ENCODE assay signal across 12 cellular contexts in genomic region chr1:177185209-177185608, GRCh38. TPM values are rescaled to one million over a fixed set of nuclear protein-coding genes. Genes with fewer than 3 reads are reported as not detected.
A peak's percentile ranks its signal among the peaks of the same experiment; 100 is the strongest.
DNase-seq lines count a peak whose midpoint lies in the region; ATAC-seq and TF ChIP-seq lines count a peak whose summit lies in the region.
"Had no signal": no experiment of that assay in that cellular context is flagged by ENCODE, and none has a peak within 500 bp of the region (broad histone marks: within the 10 kb centered on the region; RNA-seq: fewer than 3 reads in every experiment).

No MANE protein-coding gene starts in this region.

- H3K79me1 ChIP-seq in H9 (ENCODE audit: insufficient read depth, low read depth, low read length, poor library complexity, severe bottlenecking) = no peaks in the 10 kb centered on the region

- no peak overlapping the region for H2AK5ac ChIP-seq in H9 (ENCODE audit: insufficient read length, low read length)

- H3K4ac ChIP-seq in H9 (ENCODE audit: low read depth, low read length) = no peak overlapping the region

- no peak overlapping the region for H2BK20ac ChIP-seq in H9 (ENCODE audit: low read depth, low read length, poor library complexity, severe bottlenecking)

- H2AFZ ChIP-seq in H9 (ENCODE audit: low read length) = no peak overlapping the region
- H2AFZ ChIP-seq: parathyroid adenoma had no signal

- H3K14ac ChIP-seq in H9 (ENCODE audit: insufficient read depth, low read length) = no peak overlapping the region

- H3K27me3 Mint-ChIP-seq in H9 (ENCODE audit: low read depth) = peaks cover 54% of the 10 kb centered on the region
- H3K27me3 Mint-ChIP-seq in stimulated activated memory B cell treated with anti-CD40 and anti-IgM and Interleukin-4, amounts not matched to agents 10 μg/mL and 1 μg/mL and 100 μg/mL, for 72 hours = peaks cover 19% of the 10 kb centered on the region
- H3K27me3 Mint-ChIP-seq: central memory CD8-positive, alpha-beta T cell had no signal

- H2BK5ac ChIP-seq in H9 (ENCODE audit: insufficient read length, low read length) = no peak overlapping the region

- no peak overlapping the region for H3K4me3 Mint-ChIP-seq in H9
- H3K4me3 Mint-ChIP-seq in stimulated activated memory B cell treated with anti-CD40 and anti-IgM and Interleukin-4, amounts not matched to agents 10 μg/mL and 1 μg/mL and 100 μg/mL, for 72 hours = no peak overlapping the region
- H3K4me3 Mint-ChIP-seq: central memory CD8-positive, alpha-beta T cell had no signal

- no peak overlapping the region for H2BK15ac ChIP-seq in H9 (ENCODE audit: low read depth, low read length)

- H2BK12ac ChIP-seq in H9 (ENCODE audit: insufficient read length, low read depth, low read length) = no peak overlapping the region

- no peak overlapping the region for H3K23ac ChIP-seq in H9 (ENCODE audit: insufficient read length, low read depth, low read length)

- H4K91ac ChIP-seq in H9 (ENCODE audit: insufficient read length, low read depth, low read length) = no peak overlapping the region

- H3K4me2 ChIP-seq in H9 (ENCODE audit: insufficient read depth, insufficient read length, low read length) = no peak overlapping the region

- peaks cover 0 to 2% of the 10 kb centered on the region in 2 experiments; a peak in 1 of 5 replicates for H3K9me3 Mint-ChIP-seq in H9
- H3K9me3 Mint-ChIP-seq in stimulated activated memory B cell treated with anti-CD40 and anti-IgM and Interleukin-4, amounts not matched to agents 10 μg/mL and 1 μg/mL and 100 μg/mL, for 72 hours = no peaks in the 10 kb centered on the region

- H2BK120ac ChIP-seq in H9 (ENCODE audit: low read depth, low read length, poor library complexity, severe bottlenecking) = no peak overlapping the region

- H3K56ac ChIP-seq in H9 (ENCODE audit: insufficient read length, low read depth, low read length) = no peak overlapping the region

- intact Hi-C loops in right lobe of liver (cut with DNase I) = no loop called here

- H3K79me2 ChIP-seq in H9 (ENCODE audit: insufficient read depth, low read length) = no peaks in the 10 kb centered on the region
- H3K79me2 ChIP-seq: parathyroid adenoma had no signal

- no peak overlapping the region for H3K18ac ChIP-seq in H9 (ENCODE audit: insufficient read length, low read depth, low read length)

- no peak for TF ChIP-seq POLR2A in right lobe of liver (IDR thresholded peaks at IDR 0.05)

- H3K4me3 ChIP-seq in BE2C (ENCODE audit: low read depth, low read length) (no peak overlapping the region), astrocyte of the cerebellum (ENCODE audit: low read depth, low read length) (no peak overlapping the region), right lobe of liver (no peak overlapping the region)
- H3K4me3 ChIP-seq: MG63 had no signal

- TF ChIP-seq CTCF in BE2C (IDR thresholded peaks at IDR 0.05; ENCODE audit: low read depth, low read length) = peak; percentile 37; the same call in 1 of the 2 replicates
- TF ChIP-seq CTCF in H9 (conservative IDR thresholded peaks at IDR 0.05) = peak; percentile 76
- peak; percentile 59 for TF ChIP-seq CTCF in astrocyte of the cerebellum (IDR thresholded peaks at IDR 0.05; ENCODE audit: low read depth, low read length, missing control alignments)
- peak in 3 of 4 donors; percentile 14 to 41 (median 33) for TF ChIP-seq CTCF in right lobe of liver (IDR thresholded peaks at IDR 0.05)

- in situ Hi-C loops in astrocyte of the cerebellum (cut with HindIII; ENCODE audit: low sequenced_read_pairs) = no loop called here

- H3K27ac Mint-ChIP-seq in H9 = no peak overlapping the region
- no peak overlapping the region for H3K27ac Mint-ChIP-seq in stimulated activated memory B cell treated with anti-CD40 and anti-IgM and Interleukin-4, amounts not matched to agents 10 μg/mL and 1 μg/mL and 100 μg/mL, for 72 hours

- H3K36me3 ChIP-seq in BE2C (no peaks in the 10 kb centered on the region), right lobe of liver (no peaks in the 10 kb centered on the region)
- H3K36me3 ChIP-seq: MG63 had no signal

- no peaks in the 10 kb centered on the region for H3K36me3 Mint-ChIP-seq in H9 (ENCODE audit: insufficient read depth in 1 of 3, low read depth in 3 of 3)
- no peaks in the 10 kb centered on the region for H3K36me3 Mint-ChIP-seq in stimulated activated memory B cell treated with anti-CD40 and anti-IgM and Interleukin-4, amounts not matched to agents 10 μg/mL and 1 μg/mL and 100 μg/mL, for 72 hours

- DNase-seq in BE2C = peak; percentile 15
- DNase-seq in H9 = no peak
- DNase-seq in astrocyte of the cerebellum (ENCODE audit: low read depth) = no peak
- DNase-seq in right lobe of liver = no peak
- DNase-seq in NCI-H146 treated with DMSO at 0.1 percent for 48 hours (lab: John Stamatoyannopoulos, UW; ENCODE audit: unreplicated experiment) = no peak
- no peak for DNase-seq in superior temporal gyrus (ENCODE audit: extremely low spot score)
- no peak for DNase-seq in effector CD8-positive, alpha-beta T cell (lab: John Stamatoyannopoulos, UW)
- DNase-seq: MG63, Right ventricle myocardium superior had no signal

- H4K8ac ChIP-seq in H9 (replicated peaks; ENCODE audit: insufficient read length, low read depth, low read length) = no peak overlapping the region

- H3K23me2 ChIP-seq in H9 (ENCODE audit: insufficient read length, low read depth, low read length, poor library complexity, severe bottlenecking) = peaks cover 6% of the 10 kb centered on the region

- H3K9me3 ChIP-seq in BE2C (no peaks in the 10 kb centered on the region), H9 (ENCODE audit: control insufficient read depth, low read depth, low read length) (no peaks in the 10 kb centered on the region), right lobe of liver (no peaks in the 10 kb centered on the region)
- H3K9me3 ChIP-seq: MG63 had no signal

- no peak overlapping the region for H3K9ac ChIP-seq in H9 (ENCODE audit: extremely low read depth, insufficient read length, low read length)
- H3K9ac ChIP-seq: parathyroid adenoma had no signal

- WGBS in H9 (ENCODE audit: extremely low coverage, insufficient read length, low lambda C conversion rate) = no CpG with 5 or more reads among the region's 5 CpGs
- WGBS in right lobe of liver (ENCODE audit: insufficient coverage, low coverage, low lambda C conversion rate, missing lambda C conversion rate) = 64% methylated on average over 5 of the region's 5 CpGs

- no peak overlapping the region for H3T11ph ChIP-seq in H9 (ENCODE audit: low read length)

- no peaks in the 10 kb centered on the region for H3K4me1 ChIP-seq in BE2C
- no peaks in the 10 kb centered on the region for H3K4me1 ChIP-seq in H9 (ENCODE audit: insufficient read depth, low read length)
- peaks cover 0 to 6% (median 0%) of the 10 kb centered on the region in 4 donors for H3K4me1 ChIP-seq in right lobe of liver
- H3K4me1 ChIP-seq: parathyroid adenoma had no signal

- H3K27me3 ChIP-seq in BE2C = no peaks in the 10 kb centered on the region
- peaks cover under 1% of the 10 kb centered on the region; the same call in 1 of the 2 replicates for H3K27me3 ChIP-seq in H9 (ENCODE audit: insufficient read depth, low read length)
- peaks cover 0 to 3% of the 10 kb centered on the region in 2 donors for H3K27me3 ChIP-seq in right lobe of liver

- H3K27ac ChIP-seq in H9 (ENCODE audit: insufficient read length, low read depth, low read length) = no peak overlapping the region
- H3K27ac ChIP-seq in right lobe of liver = no peak overlapping the region
- H3K27ac ChIP-seq: parathyroid adenoma had no signal

- peaks cover 10 to 11% of the 10 kb centered on the region in 2 experiments for H3K4me1 Mint-ChIP-seq in H9
- H3K4me1 Mint-ChIP-seq in stimulated activated memory B cell treated with anti-CD40 and anti-IgM and Interleukin-4, amounts not matched to agents 10 μg/mL and 1 μg/mL and 100 μg/mL, for 72 hours = peaks cover 13% of the 10 kb centered on the region

- ATAC-seq in right lobe of liver = no peak
- no peak for ATAC-seq in stimulated activated memory B cell treated with anti-CD40 and anti-IgM and Interleukin-4, amounts not matched to agents 10 μg/mL and 1 μg/mL and 100 μg/mL, for 72 hours

- H4K5ac ChIP-seq in H9 (ENCODE audit: insufficient read length, low read depth, low read length) = no peak overlapping the region

- H4K20me1 ChIP-seq in H9 (ENCODE audit: control insufficient read depth, insufficient read depth, insufficient read length) = no peaks in the 10 kb centered on the region

RNA-seq across cellular contexts. Expression of gene BRINP2, which starts 14.5 kb away (rescaled TPM):
- not detected for polyA plus RNA-seq in BE2C (2012; ENCODE audit: insufficient read depth, insufficient read length, low read depth)
- total RNA-seq in H9 (2021) = not detected in 2 replicates
- total RNA-seq in right lobe of liver = under 1 TPM; 0.09 to 0.57 (median 0.36) TPM

RNA-seq across cellular contexts. Expression of gene ASTN1, which starts 20.7 kb away (rescaled TPM):
- 0.56 TPM for polyA plus RNA-seq in BE2C (2012; ENCODE audit: insufficient read depth, insufficient read length, low read depth)
- total RNA-seq in H9 (2021) (0.94 and 0.98 TPM in 2 replicates), right lobe of liver (under 1 TPM; 0.06 to 0.78 (median 0.18) TPM)
